ENCODE assay signal across 19 cellular contexts in genomic region chr3:169510378-169510777, GRCh38.
DNase-seq lines count a peak whose midpoint lies in the region; ATAC-seq and TF ChIP-seq lines count a peak whose summit lies in the region.
"Had no signal": no experiment of that assay in that cellular context is flagged by ENCODE, and none has a peak within 500 bp of the region (broad histone marks: within the 10 kb centered on the region; RNA-seq: fewer than 3 reads in every experiment).

No MANE protein-coding gene starts in this region.

- peaks cover 15 to 18% of the 10 kb centered on the region in 2 donors for H3K4me1 Mint-ChIP-seq in natural killer cell
- peaks cover 6 to 15% of the 10 kb centered on the region in 2 donors for H3K4me1 Mint-ChIP-seq in natural killer cell treated with Interleukin-12 subunit alpha and Interleukin-12 subunit beta and Interleukin-15 and Interleukin-18, amount 100 ng/mL, for 72 hours (ENCODE audit: low read depth in 2 of 2)
- peaks cover 36% of the 10 kb centered on the region for H3K4me1 Mint-ChIP-seq in endothelial cell (ENCODE audit: unreplicated experiment)

- H3K9me2 ChIP-seq in GM23248 (ENCODE audit: insufficient read depth) = no peaks in the 10 kb centered on the region

- WGBS in GM23248 (ENCODE audit: low coverage in 1 of 2, low lambda C conversion rate in 2 of 2, missing lambda C conversion rate in 2 of 2), 2 experiments = 28 to 36% methylated on average over 4 of the region's 4 CpGs

- H3K9me3 Mint-ChIP-seq in natural killer cell (no peaks in the 10 kb centered on the region), endothelial cell (ENCODE audit: unreplicated experiment) (no peaks in the 10 kb centered on the region)
- peaks cover 3% of the 10 kb centered on the region for H3K9me3 Mint-ChIP-seq in natural killer cell treated with Interleukin-12 subunit alpha and Interleukin-12 subunit beta and Interleukin-15 and Interleukin-18, amount 100 ng/mL, for 72 hours
- H3K9me3 Mint-ChIP-seq: activated naive CD4-positive, alpha-beta T cell treated with anti-CD3 and anti-CD28 coated beads, Interleukin-2, amount 50 U/mL, for 24 hours; T-helper 1 cell treated with Interleukin-12 subunit alpha and Interleukin-12 subunit beta and Interleukin-4 antibody, amounts not matched to agents 30 μg/mL and 1 μg/mL, for 36 hours had no signal

- TF ChIP-seq POLR2A in breast epithelium (IDR thresholded peaks at IDR 0.05) = no peak

- intact Hi-C loops in natural killer cell (cut with micrococcal nuclease) = no loop called here
- intact Hi-C loops in upper lobe of right lung (cut with DNase I) = no loop called here
- intact Hi-C loops in breast epithelium (cut with DNase I; ENCODE audit: low total_unique reads) = no loop called here

- TF ChIP-seq CTCF in natural killer cell (IDR thresholded peaks at IDR 0.05) = no peak
- TF ChIP-seq CTCF in endothelial cell (IDR thresholded peaks at IDR 0.05; ENCODE audit: unreplicated experiment) = no peak
- no peak for TF ChIP-seq CTCF in upper lobe of right lung (IDR thresholded peaks at IDR 0.05)
- TF ChIP-seq CTCF in breast epithelium (IDR thresholded peaks at IDR 0.05) = no peak

- DNase-seq in natural killer cell = no peak
- DNase-seq in natural killer cell treated with Interleukin-12 subunit alpha and Interleukin-12 subunit beta and Interleukin-15 and Interleukin-18, amount 100 ng/mL, for 72 hours (ENCODE audit: low spot score) = no peak
- DNase-seq in NCI-H82 (lab: John Stamatoyannopoulos, UW) = peak; percentile 65
- DNase-seq in endothelial cell (ENCODE audit: low spot score) = no peak
- DNase-seq in upper lobe of right lung = no peak
- DNase-seq in DMS79 (lab: John Stamatoyannopoulos, UW) = no peak
- no peak for DNase-seq in GM23248
- DNase-seq in breast epithelium (ENCODE audit: low spot score in 2 of 2) = no peak
- DNase-seq: activated CD4-positive, alpha-beta T cell treated with anti-CD3 and anti-CD28 coated beads for 4 hours; brain microvascular endothelial cell; hypothalamus; MV-4-11; NCI-H524 treated with DMSO at 0.1 percent for 48 hours; RPMI8226 had no signal

- peak overlapping the region; percentile 37 to 56 for H3K27ac Mint-ChIP-seq in natural killer cell
- no peak overlapping the region for H3K27ac Mint-ChIP-seq in natural killer cell treated with Interleukin-12 subunit alpha and Interleukin-12 subunit beta and Interleukin-15 and Interleukin-18, amount 100 ng/mL, for 72 hours
- H3K27ac Mint-ChIP-seq in endothelial cell (ENCODE audit: unreplicated experiment) = peak overlapping the region; percentile 76
- H3K27ac Mint-ChIP-seq: activated naive CD4-positive, alpha-beta T cell treated with anti-CD3 and anti-CD28 coated beads, Interleukin-2, amount 50 U/mL, for 24 hours; T-helper 1 cell treated with Interleukin-12 subunit alpha and Interleukin-12 subunit beta and Interleukin-4 antibody, amounts not matched to agents 30 μg/mL and 1 μg/mL, for 36 hours had no signal

- in situ Hi-C loops in GM23248 (cut with MboI) = no loop called here

- peak overlapping the region; percentile 38 for H3K4me3 Mint-ChIP-seq in natural killer cell
- H3K4me3 Mint-ChIP-seq in natural killer cell treated with Interleukin-12 subunit alpha and Interleukin-12 subunit beta and Interleukin-15 and Interleukin-18, amount 100 ng/mL, for 72 hours = no peak overlapping the region
- peak overlapping the region; percentile 9 for H3K4me3 Mint-ChIP-seq in endothelial cell (ENCODE audit: unreplicated experiment)
- H3K4me3 Mint-ChIP-seq: activated naive CD4-positive, alpha-beta T cell treated with anti-CD3 and anti-CD28 coated beads, Interleukin-2, amount 50 U/mL, for 24 hours; T-helper 1 cell treated with Interleukin-12 subunit alpha and Interleukin-12 subunit beta and Interleukin-4 antibody, amounts not matched to agents 30 μg/mL and 1 μg/mL, for 36 hours had no signal

- H3K36me3 ChIP-seq in upper lobe of right lung = no peaks in the 10 kb centered on the region
- no peaks in the 10 kb centered on the region for H3K36me3 ChIP-seq in GM23248 (ENCODE audit: low read depth)
- no peaks in the 10 kb centered on the region for H3K36me3 ChIP-seq in breast epithelium
- H3K36me3 ChIP-seq: brain microvascular endothelial cell, vagina had no signal

- H3K36me3 Mint-ChIP-seq in natural killer cell (no peaks in the 10 kb centered on the region), endothelial cell (ENCODE audit: low read depth, unreplicated experiment) (no peaks in the 10 kb centered on the region)
- no peaks in the 10 kb centered on the region for H3K36me3 Mint-ChIP-seq in natural killer cell treated with Interleukin-12 subunit alpha and Interleukin-12 subunit beta and Interleukin-15 and Interleukin-18, amount 100 ng/mL, for 72 hours
- H3K36me3 Mint-ChIP-seq: activated naive CD4-positive, alpha-beta T cell treated with anti-CD3 and anti-CD28 coated beads, Interleukin-2, amount 50 U/mL, for 24 hours had no signal

- H3K9ac ChIP-seq in GM23248 = no peak overlapping the region
- H3K9ac ChIP-seq: parathyroid adenoma had no signal

- H3K79me2 ChIP-seq in GM23248 (ENCODE audit: insufficient read depth) = no peaks in the 10 kb centered on the region
- H3K79me2 ChIP-seq: parathyroid adenoma had no signal

- H3K27ac ChIP-seq in upper lobe of right lung = no peak overlapping the region
- no peak overlapping the region for H3K27ac ChIP-seq in GM23248
- H3K27ac ChIP-seq in breast epithelium = no peak overlapping the region
- H3K27ac ChIP-seq: brain microvascular endothelial cell, parathyroid adenoma, vagina had no signal

- ATAC-seq in natural killer cell (no peak), upper lobe of right lung (peak; percentile 61)
- no peak for ATAC-seq in natural killer cell treated with Interleukin-12 subunit alpha and Interleukin-12 subunit beta and Interleukin-15 and Interleukin-18, amount 100 ng/mL, for 72 hours
- ATAC-seq: HCT116 had no signal

- H2AFZ ChIP-seq in GM23248 = no peak overlapping the region
- H2AFZ ChIP-seq: parathyroid adenoma had no signal

- H3K9me3 ChIP-seq in upper lobe of right lung (no peaks in the 10 kb centered on the region), GM23248 (ENCODE audit: low read depth) (no peaks in the 10 kb centered on the region), breast epithelium (no peaks in the 10 kb centered on the region)
- H3K9me3 ChIP-seq: vagina had no signal

- no peak overlapping the region for H3K4me3 ChIP-seq in upper lobe of right lung
- H3K4me3 ChIP-seq in GM23248 = no peak overlapping the region
- H3K4me3 ChIP-seq in breast epithelium = no peak overlapping the region
- H3K4me3 ChIP-seq: vagina had no signal

- H3K27me3 ChIP-seq in upper lobe of right lung (no peaks in the 10 kb centered on the region), GM23248 (replicated peaks; ENCODE audit: insufficient read depth) (0 out of 2 replicates have a peak, but pooled peaks cover 9% of the 10 kb centered on the region), breast epithelium (no peaks in the 10 kb centered on the region)
- H3K27me3 ChIP-seq: brain microvascular endothelial cell, vagina had no signal

- H3K4me1 ChIP-seq in upper lobe of right lung (no peaks in the 10 kb centered on the region), GM23248 (ENCODE audit: insufficient read depth) (no peaks in the 10 kb centered on the region), breast epithelium (no peaks in the 10 kb centered on the region)
- H3K4me1 ChIP-seq: parathyroid adenoma, vagina had no signal

- no peaks in the 10 kb centered on the region for H3F3A ChIP-seq in GM23248 (ENCODE audit: insufficient read depth)

- H3K4me2 ChIP-seq in GM23248 (ENCODE audit: unreplicated experiment) = no peak overlapping the region

- H4K20me1 ChIP-seq in GM23248 (ENCODE audit: insufficient read depth) = no peaks in the 10 kb centered on the region

- no peaks in the 10 kb centered on the region for H3K27me3 Mint-ChIP-seq in natural killer cell (ENCODE audit: low read depth in 2 of 2)
- no peaks in the 10 kb centered on the region for H3K27me3 Mint-ChIP-seq in natural killer cell treated with Interleukin-12 subunit alpha and Interleukin-12 subunit beta and Interleukin-15 and Interleukin-18, amount 100 ng/mL, for 72 hours
- H3K27me3 Mint-ChIP-seq in endothelial cell (ENCODE audit: unreplicated experiment) = peaks cover 2% of the 10 kb centered on the region
- H3K27me3 Mint-ChIP-seq: activated naive CD4-positive, alpha-beta T cell treated with anti-CD3 and anti-CD28 coated beads, Interleukin-2, amount 50 U/mL, for 24 hours had no signal

Comparison
In these comparisons a context has a peak if more than half of its experiments do, and no peak if none do; other contexts are left out.
1. H3K27ac Mint-ChIP-seq: peak in natural killer cell (2 of 2) and endothelial cell (single experiment); none in natural killer cell treated with Interleukin-12 subunit alpha and Interleukin-12 subunit beta and Interleukin-15 and Interleukin-18, amount 100 ng/mL, for 72 hours (0 of 2).